ENCODE assay signal across 20 cellular contexts in genomic region chr20:57751411-57751810, GRCh38.
"Had no signal": no experiment of that assay in that cellular context is flagged by ENCODE, and none has a peak within 500 bp of the region (broad histone marks: within the 10 kb centered on the region; RNA-seq: fewer than 3 reads in every experiment).

No MANE protein-coding gene starts in this region.

- H3K4me3 ChIP-seq: colonic mucosa, heart left ventricle, mucosa of descending colon, skin epidermis, suprapubic skin, tibial artery, upper lobe of left lung, uterus had no signal

- ATAC-seq: heart left ventricle; left lobe of liver; mucosa of descending colon; naive thymus-derived CD8-positive, alpha-beta T cell; sciatic nerve; stimulated activated effector memory CD8-positive, alpha-beta T cell treated with anti-CD3 and anti-CD28 coated beads, Interleukin-12 subunit alpha, Interleukin-12 subunit beta, amount 100 ng/mL, for 72 hours; stimulated activated naive CD8-positive, alpha-beta T cell treated with anti-CD3 and anti-CD28 coated beads, Interleukin-15, Interleukin-2, amounts not matched to agents 100 U/mL and 50 U/mL, for 24 hours had no signal

- H3K9me3 ChIP-seq: colonic mucosa, mucosa of descending colon, neutrophil, suprapubic skin, tibial artery, upper lobe of left lung, uterus had no signal

- H3K36me3 ChIP-seq: colonic mucosa, heart left ventricle, neutrophil, suprapubic skin, tibial artery, upper lobe of left lung, uterus had no signal

- H3K27me3 ChIP-seq: colonic mucosa, heart left ventricle, tibial artery, upper lobe of left lung, uterus had no signal

- H3K27ac Mint-ChIP-seq: naive thymus-derived CD8-positive, alpha-beta T cell; stimulated activated effector memory CD8-positive, alpha-beta T cell treated with anti-CD3 and anti-CD28 coated beads, Interleukin-12 subunit alpha, Interleukin-12 subunit beta, amount 100 ng/mL, for 72 hours had no signal

- H3K9me3 Mint-ChIP-seq: stimulated activated effector memory CD8-positive, alpha-beta T cell treated with anti-CD3 and anti-CD28 coated beads, Interleukin-12 subunit alpha, Interleukin-12 subunit beta, amount 100 ng/mL, for 72 hours had no signal

- H3K36me3 Mint-ChIP-seq: naive thymus-derived CD8-positive, alpha-beta T cell; stimulated activated effector memory CD8-positive, alpha-beta T cell treated with anti-CD3 and anti-CD28 coated beads, Interleukin-12 subunit alpha, Interleukin-12 subunit beta, amount 100 ng/mL, for 72 hours had no signal

- H3K27ac ChIP-seq: colonic mucosa, heart left ventricle, neutrophil, skin epidermis, suprapubic skin, tibial artery, upper lobe of left lung, uterus had no signal

- DNase-seq: colonic mucosa; effector CD4-positive, alpha-beta T cell; heart left ventricle; hippocampal formation; mammary epithelial cell; mucosa of descending colon; naive thymus-derived CD8-positive, alpha-beta T cell; stimulated activated CD4-positive, alpha-beta T cell treated with anti-CD3 and anti-CD28 coated beads, Interleukin-12 subunit alpha, Interleukin-12 subunit beta, amount 100 ng/mL, for 4 hours; stimulated activated CD4-positive, alpha-beta T cell treated with anti-CD3 and anti-CD28 coated beads, Interleukin-2, amount 100 ng/mL, for 48 hours; stimulated activated CD8-positive, alpha-beta memory T cell treated with anti-CD3 and anti-CD28 coated beads, Interleukin-4, amount 100 ng/mL, for 48 hours; stimulated activated naive CD8-positive, alpha-beta T cell treated with anti-CD3 and anti-CD28 coated beads, Interleukin-15, Interleukin-2, amounts not matched to agents 100 U/mL and 50 U/mL, for 24 hours; upper lobe of left lung; uterus had no signal
